10 cellular contexts compared by ENCODE assay signal in the genomic region with DNA sequence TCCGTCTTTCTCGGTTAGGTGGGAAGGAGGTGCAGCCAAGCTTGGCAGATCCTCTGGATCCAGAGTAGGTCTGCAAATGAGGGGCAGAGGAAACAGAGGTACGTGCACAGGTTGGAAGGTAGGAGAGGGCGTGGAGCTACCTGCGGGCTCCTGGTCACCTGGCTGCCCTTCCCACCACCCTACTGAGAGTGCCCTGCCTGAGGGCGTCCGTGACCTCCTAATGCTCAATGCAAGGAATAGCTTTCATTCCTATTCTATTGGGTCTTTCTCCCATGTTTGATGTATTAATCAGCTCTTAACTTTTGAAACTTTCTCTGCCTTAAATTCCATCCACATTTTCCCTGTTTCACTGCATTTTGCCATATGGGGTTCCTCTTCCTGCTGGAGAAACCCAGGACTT. TPM values are rescaled to one million over a fixed set of nuclear protein-coding genes. Genes with fewer than 3 reads are reported as not detected.
"Had no signal": no experiment of that assay in that cellular context is flagged by ENCODE, and none has a peak within 500 bp of the region (broad histone marks: within the 10 kb centered on the region; RNA-seq: fewer than 3 reads in every experiment).

No MANE protein-coding gene starts in this region.

- H3K36me3 ChIP-seq: MG63 had no signal

- DNase-seq: NCI-H1417 treated with DMSO at 0.1 percent for 48 hours, NCI-H187 treated with DMSO at 0.1 percent for 48 hours, NCI-H2081 treated with DMSO at 0.1 percent for 48 hours, NCI-H2107, NCI-H510A, NCI-H510A treated with DMSO at 0.1 percent for 48 hours had no signal

- H3K9me3 ChIP-seq: MG63 had no signal

- H3K4me3 ChIP-seq: MG63 had no signal

- H3K27me3 ChIP-seq: MG63 had no signal

RNA-seq across cellular contexts. Expression of a gene that starts 44.6 kb away (rescaled TPM):
- total RNA-seq: M059J, MCF 10A, NCI-H460 had no signal
